Comparison of ENCODE assay signal across 12 cellular contexts in the genomic region with DNA sequence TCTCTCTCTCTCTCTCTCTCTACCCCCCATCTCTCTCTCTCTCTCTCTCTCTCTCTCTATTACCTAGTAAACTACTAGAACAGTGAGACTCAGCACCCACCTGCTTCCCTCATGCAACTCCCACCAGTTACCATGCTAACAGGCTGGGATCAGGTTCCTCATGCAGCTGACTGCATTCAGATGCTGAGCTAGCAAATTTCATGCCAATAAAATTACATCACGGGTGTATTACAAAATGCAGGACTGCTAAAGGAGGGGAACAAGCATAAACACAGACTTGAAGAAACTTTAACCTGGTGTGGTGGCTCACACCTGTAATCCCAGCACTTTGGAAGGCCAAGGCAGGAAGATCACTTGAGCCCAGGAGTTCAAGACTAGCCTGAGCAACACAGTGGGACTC.
DNase-seq lines count a peak whose midpoint lies in the region; ATAC-seq lines count a peak whose summit lies in the region.
"Had no signal": no experiment of that assay in that cellular context is flagged by ENCODE, and none has a peak within 500 bp of the region (broad histone marks: within the 10 kb centered on the region; RNA-seq: fewer than 3 reads in every experiment).

No MANE protein-coding gene starts in this region.

- no peak for ATAC-seq in activated CD8-positive, alpha-beta memory T cell treated with anti-CD3 and anti-CD28 coated beads, Interleukin-2, amount 10 ng/mL, durations not matched to agents 7 days and 5 days
- ATAC-seq in T-helper 17 cell (no peak), left ventricle myocardium superior (peak; percentile 73), GM19351 (IDR thresholded peaks at IDR 0.05; ENCODE audit: unreplicated experiment) (no peak), HG02885 (IDR thresholded peaks at IDR 0.05; ENCODE audit: poor library complexity, unreplicated experiment) (no peak)

- H3K4me3 ChIP-seq in skeletal muscle cell (ENCODE audit: low read depth, low read length): no peak overlapping the region
- H3K4me3 ChIP-seq: dorsolateral prefrontal cortex had no signal

- H3K4me3 Mint-ChIP-seq in activated CD8-positive, alpha-beta memory T cell treated with anti-CD3 and anti-CD28 coated beads, Interleukin-2, amount 10 ng/mL, durations not matched to agents 7 days and 5 days: no peak overlapping the region
- peak overlapping the region; percentile 55 for H3K4me3 Mint-ChIP-seq in T-helper 17 cell
- H3K4me3 Mint-ChIP-seq: activated B cell treated with CpG ODN at 0.5 μM for 24 hours had no signal

- H3K9me3 ChIP-seq in T-helper 17 cell (ENCODE audit: control insufficient read depth, low read length, poor library complexity, severe bottlenecking): no peaks in the 10 kb centered on the region

- no peaks in the 10 kb centered on the region for H3K9me3 Mint-ChIP-seq in activated CD8-positive, alpha-beta memory T cell treated with anti-CD3 and anti-CD28 coated beads, Interleukin-2, amount 10 ng/mL, durations not matched to agents 7 days and 5 days (ENCODE audit: low read depth)
- H3K9me3 Mint-ChIP-seq: activated B cell treated with CpG ODN at 0.5 μM for 24 hours had no signal

- intact Hi-C loops in left ventricle myocardium superior (cut with micrococcal nuclease): no loop called here

- no peaks in the 10 kb centered on the region for H3K4me1 Mint-ChIP-seq in activated CD8-positive, alpha-beta memory T cell treated with anti-CD3 and anti-CD28 coated beads, Interleukin-2, amount 10 ng/mL, durations not matched to agents 7 days and 5 days
- H3K4me1 Mint-ChIP-seq in T-helper 17 cell: peaks cover 16% of the 10 kb centered on the region

- peak overlapping the region; percentile 42 for H3K27ac Mint-ChIP-seq in activated CD8-positive, alpha-beta memory T cell treated with anti-CD3 and anti-CD28 coated beads, Interleukin-2, amount 10 ng/mL, durations not matched to agents 7 days and 5 days
- peak overlapping the region; percentile 63 for H3K27ac Mint-ChIP-seq in T-helper 17 cell
- H3K27ac Mint-ChIP-seq: activated B cell treated with CpG ODN at 0.5 μM for 24 hours had no signal

- H3K36me3 Mint-ChIP-seq in activated CD8-positive, alpha-beta memory T cell treated with anti-CD3 and anti-CD28 coated beads, Interleukin-2, amount 10 ng/mL, durations not matched to agents 7 days and 5 days: peaks cover 48% of the 10 kb centered on the region
- H3K36me3 Mint-ChIP-seq in T-helper 17 cell (ENCODE audit: low read depth): peaks cover 10% of the 10 kb centered on the region

- CTCF ChIA-PET in activated CD8-positive, alpha-beta memory T cell treated with anti-CD3 and anti-CD28 coated beads, Interleukin-2, amount 10 ng/mL, durations not matched to agents 7 days and 5 days (lab: Charles Lee): interaction anchor here (0.8 kb wide), 1 partner anchor 13 kb away, joined by 3 read pairs; no protein-coding TSS in a partner anchor

- no peaks in the 10 kb centered on the region for H3K27me3 Mint-ChIP-seq in activated CD8-positive, alpha-beta memory T cell treated with anti-CD3 and anti-CD28 coated beads, Interleukin-2, amount 10 ng/mL, durations not matched to agents 7 days and 5 days
- no peaks in the 10 kb centered on the region for H3K27me3 Mint-ChIP-seq in T-helper 17 cell
- H3K27me3 Mint-ChIP-seq: activated B cell treated with CpG ODN at 0.5 μM for 24 hours had no signal

- DNase-seq in activated CD8-positive, alpha-beta memory T cell treated with anti-CD3 and anti-CD28 coated beads, Interleukin-2, amount 10 ng/mL, durations not matched to agents 7 days and 5 days: no peak
- DNase-seq in activated CD8-positive, alpha-beta memory T cell treated with anti-CD3 and anti-CD28 coated beads for 24 hours: no peak
- DNase-seq in T-helper 17 cell (no peak), left ventricle myocardium superior (no peak), skeletal muscle cell (ENCODE audit: low read depth) (peak; percentile 32), SKM-1 treated with dmso at 0.1 percent for 144 hours (lab: John Stamatoyannopoulos, UW; ENCODE audit: unreplicated experiment) (no peak)
- DNase-seq: activated B cell treated with CpG ODN at 0.5 μM for 24 hours; activated effector memory CD4-positive, alpha-beta T cell treated with Interleukin-2 at 50 U/mL for 16 hours; dorsolateral prefrontal cortex; stimulated activated naive CD4-positive, alpha-beta T cell had no signal
